8 cellular contexts compared by ENCODE assay signal in the genomic region with DNA sequence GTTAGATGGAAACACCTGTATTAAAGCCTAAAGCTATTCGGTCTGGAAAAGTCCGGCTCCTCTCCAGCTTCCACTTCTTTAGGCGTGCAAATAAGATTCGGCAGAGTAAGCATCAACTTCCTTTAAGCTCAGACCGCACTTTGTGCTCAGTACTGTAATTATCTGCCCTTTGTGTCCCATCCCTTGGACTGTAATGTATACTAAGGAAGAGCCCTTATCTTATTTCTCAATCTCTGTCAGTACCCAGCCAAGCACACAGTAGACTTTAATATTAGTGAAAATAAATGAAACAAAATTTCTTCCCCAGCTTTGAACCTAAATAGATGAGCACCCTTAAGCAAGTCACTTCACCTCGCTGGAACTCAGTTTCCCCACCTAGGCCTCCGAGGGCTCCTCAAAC. TPM values are rescaled to one million over a fixed set of nuclear protein-coding genes. Genes with fewer than 3 reads are reported as not detected.
DNase-seq lines count a peak whose midpoint lies in the region; ATAC-seq, FAIRE-seq and TF ChIP-seq lines count a peak whose summit lies in the region.

No MANE protein-coding gene starts in this region.

- no peaks in the 10 kb centered on the region for H3K9me3 ChIP-seq in DOHH2 (ENCODE audit: control insufficient read depth, insufficient read depth, low read length)
- H3K9me3 ChIP-seq in HAP-1: no peaks in the 10 kb centered on the region; the same call in 1 of the 2 replicates
- H3K9me3 ChIP-seq in OCI-LY7 (ENCODE audit: low read length): peaks cover 9% of the 10 kb centered on the region; the same call in 1 of the 2 replicates
- H3K9me3 ChIP-seq in ectodermal cell (ENCODE audit: control insufficient read depth, low read length): peaks cover 3% of the 10 kb centered on the region
- H3K9me3 ChIP-seq in mononuclear cell (ENCODE audit: low read depth, low read length): no peaks in the 10 kb centered on the region

- H2AFZ ChIP-seq in OCI-LY7 (ENCODE audit: low read length): peak overlapping the region; percentile 76

- FAIRE-seq in GM12892 (lab: Jason Lieb, UNC): no peak

- ATAC-seq in HG03139 (IDR thresholded peaks at IDR 0.05; ENCODE audit: unreplicated experiment): no peak

- POLR2A ChIA-PET in OCI-LY7 (lab: Charles Lee): interaction anchor here (1.0 to 1.6 kb wide), 4 partner anchors 14 to 56 kb away, joined by 3 to 7 read pairs (median 3); partner anchors contain the start of gene SMIM27

- CTCF ChIA-PET in OCI-LY7 (lab: Charles Lee; ENCODE audit: unreplicated experiment): interaction anchor here (0.9 to 1.1 kb wide), 2 partner anchors 140 to 147 kb away, joined by 3 to 4 read pairs; no protein-coding TSS in a partner anchor

- DNase-seq in HAP-1 (ENCODE audit: low spot score in 2 of 2): peak in 1 of 2 experiments; percentile 48
- DNase-seq in OCI-LY7 (ENCODE audit: low spot score): no peak
- DNase-seq in NCI-H1092 treated with DMSO at 0.1 percent for 48 hours (lab: John Stamatoyannopoulos, UW): no peak
- DNase-seq in GM12892 (ENCODE audit: insufficient read length): no peak

- H3K36me3 ChIP-seq in DOHH2 (ENCODE audit: control insufficient read depth, low read length) (no peaks in the 10 kb centered on the region), HAP-1 (replicated peaks) (no peaks in the 10 kb centered on the region), OCI-LY7 (ENCODE audit: insufficient read depth, low read length) (no peaks in the 10 kb centered on the region), ectodermal cell (ENCODE audit: control insufficient read depth, insufficient read depth, low read length) (no peaks in the 10 kb centered on the region)

- TF ChIP-seq CTCF in DOHH2 (IDR thresholded peaks at IDR 0.05; ENCODE audit: low read depth, low read length, poor library complexity, severe bottlenecking) (no peak), OCI-LY7 (conservative IDR thresholded peaks at IDR 0.05; ENCODE audit: low read length) (no peak)

- peak overlapping the region; percentile 59 for H3K4me2 ChIP-seq in DOHH2 (ENCODE audit: low read length)
- H3K4me2 ChIP-seq in OCI-LY7 (ENCODE audit: low read length): peak overlapping the region; percentile 62

- TF ChIP-seq POLR2A in GM12892 (IDR thresholded peaks at IDR 0.05; ENCODE audit: low read depth, low read length): no peak

- WGBS in ectodermal cell, 2 experiments: 73 to 80% methylated on average over 7 of the region's 7 CpGs

- no peaks in the 10 kb centered on the region for H3F3A ChIP-seq in DOHH2 (ENCODE audit: control insufficient read depth, insufficient read depth)

- H3K4me1 ChIP-seq in DOHH2 (ENCODE audit: control insufficient read depth, low read length) (peaks cover 20% of the 10 kb centered on the region), HAP-1 (peaks cover 7% of the 10 kb centered on the region), OCI-LY7 (ENCODE audit: insufficient read depth, low read length, poor library complexity, severe bottlenecking) (peaks cover 15% of the 10 kb centered on the region), ectodermal cell (ENCODE audit: control insufficient read depth, insufficient read depth, low read length) (no peaks in the 10 kb centered on the region), mononuclear cell (ENCODE audit: insufficient read depth, low read length) (peaks cover 32% of the 10 kb centered on the region)

- H3K27ac ChIP-seq in DOHH2 (ENCODE audit: low read depth, low read length) (no peak overlapping the region), OCI-LY7 (ENCODE audit: low read depth, low read length, poor library complexity, severe bottlenecking) (no peak overlapping the region), ectodermal cell (ENCODE audit: insufficient read depth, low read depth, low read length, poor library complexity, severe bottlenecking) (no peak overlapping the region)

- no peaks in the 10 kb centered on the region for H3K79me2 ChIP-seq in DOHH2 (ENCODE audit: control insufficient read depth, low read length)
- no peaks in the 10 kb centered on the region for H3K79me2 ChIP-seq in OCI-LY7 (ENCODE audit: insufficient read depth, low read depth, low read length)

- no peaks in the 10 kb centered on the region for H3K27me3 ChIP-seq in DOHH2 (ENCODE audit: control insufficient read depth, low read length)
- no peaks in the 10 kb centered on the region for H3K27me3 ChIP-seq in HAP-1 (ENCODE audit: low read depth)
- no peaks in the 10 kb centered on the region for H3K27me3 ChIP-seq in ectodermal cell (ENCODE audit: control insufficient read depth, insufficient read depth, low read length, poor library complexity, severe bottlenecking)
- H3K27me3 ChIP-seq in mononuclear cell (ENCODE audit: insufficient read depth, low read length): no peaks in the 10 kb centered on the region

- peak overlapping the region; percentile 83 for H3K4me3 ChIP-seq in DOHH2 (ENCODE audit: low read length)
- H3K4me3 ChIP-seq in HAP-1: peak overlapping the region; percentile 46
- peak overlapping the region; percentile 70 for H3K4me3 ChIP-seq in OCI-LY7 (ENCODE audit: low read depth, low read length, poor library complexity, severe bottlenecking)
- H3K4me3 ChIP-seq in ectodermal cell (ENCODE audit: insufficient read depth, low read depth, low read length): peak overlapping the region; percentile 53
- peak overlapping the region; percentile 91 for H3K4me3 ChIP-seq in mononuclear cell (ENCODE audit: low read length)

- intact Hi-C loops in OCI-LY7 (cut with micrococcal nuclease; ENCODE audit: unreplicated experiment): loop anchor here (2.0 kb wide), 1 partner anchor 147 kb away; no protein-coding TSS in a partner anchor

- H4K20me1 ChIP-seq in DOHH2 (ENCODE audit: control insufficient read depth, insufficient read depth, low read depth, low read length) (no peaks in the 10 kb centered on the region), OCI-LY7 (ENCODE audit: insufficient read depth, low read length) (no peaks in the 10 kb centered on the region)

- in situ Hi-C loops in HAP-1 (cut with MboI; ENCODE audit: low sequenced_read_pairs): no loop called here

- BruUV-seq in OCI-LY7 (replicated peaks; lab: Mats Ljungman, UMichigan): no TSS peak

- H3K9me2 ChIP-seq in DOHH2 (replicated peaks; ENCODE audit: control insufficient read depth, low read length) (no peaks in the 10 kb centered on the region), OCI-LY7 (ENCODE audit: insufficient read depth, low read length) (no peaks in the 10 kb centered on the region)

RNA-seq across cellular contexts. Expression of gene RIGI, which starts 0.5 kb away (rescaled TPM):
- 1.1 and 1.5 TPM in 2 replicates for total RNA-seq in OCI-LY7 (2014; rRNA removed; shearing (Covaris generic))
- total RNA-seq in OCI-LY7 (2022) (1.5 and 1.7 TPM in 2 replicates), mononuclear cell (5.6 TPM)
- 5.7 TPM for polyA plus RNA-seq in ectodermal cell (2013, experiment 1 of 4)
- polyA plus RNA-seq in ectodermal cell (2013, experiment 2 of 4): 5.8 TPM
- polyA plus RNA-seq in ectodermal cell (2013, experiment 3 of 4): 4.6 TPM
- 4.5 TPM for polyA plus RNA-seq in ectodermal cell (2013, experiment 4 of 4)
- polyA plus RNA-seq in GM12892 (2012; ENCODE audit: missing spikeins): 6.3 TPM

RNA-seq across cellular contexts. Expression of gene SMIM27, which starts 26.6 kb away (rescaled TPM):
- 17.6 and 19.5 TPM in 2 replicates for total RNA-seq in OCI-LY7 (2014; rRNA removed; shearing (Covaris generic))
- total RNA-seq in OCI-LY7 (2022) (21.2 and 36.6 TPM in 2 replicates), mononuclear cell (6.8 TPM)
- 12.1 TPM for polyA plus RNA-seq in ectodermal cell (2013, experiment 1 of 4)
- polyA plus RNA-seq in ectodermal cell (2013, experiment 2 of 4): 17.6 TPM
- 32.7 TPM for polyA plus RNA-seq in ectodermal cell (2013, experiment 3 of 4)
- polyA plus RNA-seq in ectodermal cell (2013, experiment 4 of 4): 25.0 TPM
- polyA plus RNA-seq in GM12892 (2012; ENCODE audit: missing spikeins): 29.5 TPM

RNA-seq across cellular contexts. Expression of gene TOPORS, which starts 26.9 kb away (rescaled TPM):
- 17.4 and 20.1 TPM in 2 replicates for total RNA-seq in OCI-LY7 (2014; rRNA removed; shearing (Covaris generic))
- total RNA-seq in OCI-LY7 (2022) (16.2 and 19.2 TPM in 2 replicates), mononuclear cell (52.3 TPM)
- 23.4 TPM for polyA plus RNA-seq in ectodermal cell (2013, experiment 1 of 4)
- 26.0 TPM for polyA plus RNA-seq in ectodermal cell (2013, experiment 2 of 4)
- 25.6 TPM for polyA plus RNA-seq in ectodermal cell (2013, experiment 3 of 4)
- polyA plus RNA-seq in ectodermal cell (2013, experiment 4 of 4): 25.8 TPM
- polyA plus RNA-seq in GM12892 (2012; ENCODE audit: missing spikeins): 12.2 TPM

RNA-seq across cellular contexts. Expression of gene NDUFB6, which starts 47.5 kb away (rescaled TPM):
- 69.5 and 75.1 TPM in 2 replicates for total RNA-seq in OCI-LY7 (2014; rRNA removed; shearing (Covaris generic))
- total RNA-seq in OCI-LY7 (2022) (48.6 and 54.0 TPM in 2 replicates), mononuclear cell (6.5 TPM)
- polyA plus RNA-seq in ectodermal cell (2013, experiment 1 of 4): 74.5 TPM
- 69.1 TPM for polyA plus RNA-seq in ectodermal cell (2013, experiment 2 of 4)
- 61.3 TPM for polyA plus RNA-seq in ectodermal cell (2013, experiment 3 of 4)
- 65.3 TPM for polyA plus RNA-seq in ectodermal cell (2013, experiment 4 of 4)
- 60.2 TPM for polyA plus RNA-seq in GM12892 (2012; ENCODE audit: missing spikeins)
